ENCODE assay signal across 8 cellular contexts in the genomic region with DNA sequence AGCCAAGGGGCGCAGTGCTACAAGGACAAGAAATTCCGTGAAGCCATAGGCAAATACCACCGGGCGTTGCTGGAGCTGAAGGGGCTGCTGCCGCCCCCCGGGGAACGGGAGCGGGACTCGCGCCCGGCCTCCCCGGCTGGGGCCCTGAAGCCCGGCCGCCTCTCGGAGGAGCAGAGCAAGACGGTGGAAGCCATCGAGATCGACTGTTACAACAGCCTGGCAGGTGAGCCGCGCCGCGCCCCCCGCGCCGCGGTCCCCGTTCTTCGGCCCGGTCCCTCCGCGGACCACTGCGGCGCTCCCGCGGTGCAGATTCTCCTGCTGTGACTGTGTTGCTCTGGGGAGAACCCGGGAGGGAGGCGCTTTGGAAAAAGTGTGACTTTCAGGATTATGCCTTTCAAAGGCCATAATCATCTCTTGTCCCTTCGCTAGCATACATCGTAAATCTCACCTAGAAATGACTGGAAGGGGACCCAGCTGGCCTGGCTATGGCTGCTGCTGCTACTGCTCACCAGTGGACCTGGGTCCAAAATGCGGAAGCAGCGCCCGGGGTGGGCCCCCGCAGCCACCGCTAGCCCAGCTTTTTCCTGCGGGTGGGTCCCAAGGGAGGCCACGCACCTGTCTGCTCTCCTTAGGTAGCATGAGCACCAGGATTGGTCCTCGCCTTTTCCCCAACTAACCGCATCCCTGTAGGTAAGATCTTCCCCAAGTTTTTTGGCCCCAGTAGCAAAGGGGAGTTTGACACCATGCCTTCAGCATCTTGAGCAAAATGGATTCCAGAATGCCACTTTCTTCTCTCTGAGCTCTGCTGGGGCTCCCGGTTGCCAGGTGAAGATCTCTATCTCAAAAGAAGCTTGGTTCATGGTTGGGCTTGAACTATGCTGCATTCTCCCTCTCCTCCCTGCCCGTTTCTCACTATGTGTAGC. TPM values are rescaled to one million over a fixed set of nuclear protein-coding genes. Genes with fewer than 3 reads are reported as not detected.
DNase-seq lines count a peak whose midpoint lies in the region; ATAC-seq and TF ChIP-seq lines count a peak whose summit lies in the region.

No MANE protein-coding gene starts in this region.

- H3K36me3 ChIP-seq in adipocyte (ENCODE audit: control insufficient read depth, insufficient read depth, low read length, severe bottlenecking), result no peaks in the 10 kb centered on the region
- no peaks in the 10 kb centered on the region for H3K36me3 ChIP-seq in skeletal muscle satellite cell (ENCODE audit: insufficient read depth, low read length)

- peak; percentile 33 for ATAC-seq in GM21529 (IDR thresholded peaks at IDR 0.05; ENCODE audit: unreplicated experiment)

- H3K9ac ChIP-seq in adipocyte (ENCODE audit: low read length) (no peak overlapping the region), skeletal muscle satellite cell (ENCODE audit: low read depth, low read length) (peak overlapping the region; percentile 72)

- DNase-seq in D341Med (ENCODE audit: low spot score) (peak; percentile 75), NCI-H526 treated with DMSO at 0.1 percent for 48 hours (lab: John Stamatoyannopoulos, UW) (peak; percentile 32), adipocyte (ENCODE audit: low read depth) (peak; percentile 1), erythroblast (lab: John Stamatoyannopoulos, UW) (no peak), NCI-H1930 (lab: John Stamatoyannopoulos, UW) (no peak)

- H3K4me2 ChIP-seq in skeletal muscle satellite cell (ENCODE audit: low read length), result peak overlapping the region; percentile 84

- peak overlapping the region; percentile 74 for H3K4me3 ChIP-seq in adipocyte (ENCODE audit: low read length)
- peak overlapping the region; percentile 86 for H3K4me3 ChIP-seq in iPS-11a (ENCODE audit: low read depth, low read length)
- H3K4me3 ChIP-seq in skeletal muscle satellite cell (ENCODE audit: low read length), result peak overlapping the region; percentile 74

- H3K27me3 ChIP-seq in adipocyte (replicated peaks; ENCODE audit: control insufficient read depth, insufficient read depth, low read length) (peaks cover 55% of the 10 kb centered on the region), skeletal muscle satellite cell (ENCODE audit: control insufficient read depth, insufficient read depth, low read length) (peaks cover 24% of the 10 kb centered on the region)

- H3K4me1 ChIP-seq in adipocyte (ENCODE audit: control insufficient read depth, insufficient read depth, low read length), result peaks cover 4% of the 10 kb centered on the region
- H3K4me1 ChIP-seq in skeletal muscle satellite cell (ENCODE audit: control insufficient read depth, insufficient read depth, low read length), result peaks cover 13% of the 10 kb centered on the region

- no peak for TF ChIP-seq POLR2A in erythroblast (IDR thresholded peaks at IDR 0.05; ENCODE audit: low read length)

- H3K9me3 ChIP-seq in adipocyte (ENCODE audit: control insufficient read depth, low read length), result no peaks in the 10 kb centered on the region
- H3K9me3 ChIP-seq in skeletal muscle satellite cell (replicated peaks; ENCODE audit: low read length), result no peaks in the 10 kb centered on the region

RNA-seq across cellular contexts. Expression of a gene that starts 0.9 kb away (rescaled TPM):
- under 0.01 and 1.7 TPM in 2 replicates for total RNA-seq in skeletal muscle satellite cell (2012; rRNA removed)

RNA-seq across cellular contexts. Expression of a gene that starts 42.1 kb away (rescaled TPM):
- total RNA-seq in skeletal muscle satellite cell (2012; rRNA removed), result 22.7 and 23.6 TPM in 2 replicates

Comparison
In these comparisons a context has a peak if more than half of its experiments do, and no peak if none do; other contexts are left out.
1. DNase-seq: peak in D341Med (single experiment), NCI-H526 treated with DMSO at 0.1 percent for 48 hours (single experiment) and adipocyte (single experiment); none in erythroblast (0 of 2) and NCI-H1930 (0 of 2).
2. Peak in every context shown above with its lines, with median percentiles within 50 percentile points of each other: H3K4me3 ChIP-seq.